In the genomic region with DNA sequence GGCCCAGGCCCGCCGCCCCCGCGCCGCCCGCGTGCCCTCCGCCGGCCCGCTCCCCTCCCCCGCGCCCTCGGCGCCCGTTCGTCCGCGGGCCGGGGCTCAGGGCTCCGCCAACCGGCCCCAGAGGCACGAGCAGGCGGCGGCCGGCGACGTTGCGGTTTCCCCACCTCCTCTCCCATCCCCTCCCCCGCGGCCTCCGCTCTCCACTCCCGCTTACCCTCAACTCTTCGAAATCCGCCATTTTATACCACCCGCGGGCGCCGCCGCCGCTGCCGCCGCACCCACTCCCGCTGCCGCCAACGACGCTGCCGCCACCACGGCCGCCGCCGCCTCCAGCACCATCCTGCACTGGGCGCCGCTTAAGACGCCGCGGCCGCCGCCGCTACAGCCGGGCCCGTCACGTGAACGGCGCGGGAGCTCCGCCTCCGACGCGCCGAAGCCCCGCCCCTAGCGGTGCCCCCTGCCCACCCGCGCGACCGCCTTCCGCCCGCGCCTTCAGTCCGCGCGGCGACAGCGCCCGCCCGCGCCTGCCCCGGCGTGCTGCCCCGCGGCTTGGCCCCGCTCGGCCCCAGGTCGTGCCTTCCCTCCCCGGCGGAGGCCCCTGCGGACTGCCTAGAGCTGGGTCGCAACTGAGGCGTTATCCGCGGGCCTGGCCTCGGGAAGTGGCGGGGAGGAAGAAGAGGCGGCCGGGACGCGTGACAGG, we compare ENCODE assay signal across 8 cellular contexts. TPM values are rescaled to one million over a fixed set of nuclear protein-coding genes. Genes with fewer than 3 reads are reported as not detected.
A peak's percentile ranks its signal among the peaks of the same experiment; 100 is the strongest.
DNase-seq lines count a peak whose midpoint lies in the region; ATAC-seq and TF ChIP-seq lines count a peak whose summit lies in the region.

A gene with protein sequence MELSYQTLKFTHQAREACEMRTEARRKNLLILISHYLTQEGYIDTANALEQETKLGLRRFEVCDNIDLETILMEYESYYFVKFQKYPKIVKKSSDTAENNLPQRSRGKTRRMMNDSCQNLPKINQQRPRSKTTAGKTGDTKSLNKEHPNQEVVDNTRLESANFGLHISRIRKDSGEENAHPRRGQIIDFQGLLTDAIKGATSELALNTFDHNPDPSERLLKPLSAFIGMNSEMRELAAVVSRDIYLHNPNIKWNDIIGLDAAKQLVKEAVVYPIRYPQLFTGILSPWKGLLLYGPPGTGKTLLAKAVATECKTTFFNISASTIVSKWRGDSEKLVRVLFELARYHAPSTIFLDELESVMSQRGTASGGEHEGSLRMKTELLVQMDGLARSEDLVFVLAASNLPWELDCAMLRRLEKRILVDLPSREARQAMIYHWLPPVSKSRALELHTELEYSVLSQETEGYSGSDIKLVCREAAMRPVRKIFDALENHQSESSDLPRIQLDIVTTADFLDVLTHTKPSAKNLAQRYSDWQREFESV (plus strand): TSS at position 495 of the 700 bp plus-strand sequence. CDS start 29,271 bp downstream, outside the sequence.
A gene with protein sequence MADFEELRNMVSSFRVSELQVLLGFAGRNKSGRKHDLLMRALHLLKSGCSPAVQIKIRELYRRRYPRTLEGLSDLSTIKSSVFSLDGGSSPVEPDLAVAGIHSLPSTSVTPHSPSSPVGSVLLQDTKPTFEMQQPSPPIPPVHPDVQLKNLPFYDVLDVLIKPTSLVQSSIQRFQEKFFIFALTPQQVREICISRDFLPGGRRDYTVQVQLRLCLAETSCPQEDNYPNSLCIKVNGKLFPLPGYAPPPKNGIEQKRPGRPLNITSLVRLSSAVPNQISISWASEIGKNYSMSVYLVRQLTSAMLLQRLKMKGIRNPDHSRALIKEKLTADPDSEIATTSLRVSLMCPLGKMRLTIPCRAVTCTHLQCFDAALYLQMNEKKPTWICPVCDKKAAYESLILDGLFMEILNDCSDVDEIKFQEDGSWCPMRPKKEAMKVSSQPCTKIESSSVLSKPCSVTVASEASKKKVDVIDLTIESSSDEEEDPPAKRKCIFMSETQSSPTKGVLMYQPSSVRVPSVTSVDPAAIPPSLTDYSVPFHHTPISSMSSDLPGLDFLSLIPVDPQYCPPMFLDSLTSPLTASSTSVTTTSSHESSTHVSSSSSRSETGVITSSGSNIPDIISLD (minus strand): TSS at position 400 of the 700 bp plus-strand sequence. CDS start 162 bp downstream, at position 238.

- H3K4me3 ChIP-seq in GM12865 (ENCODE audit: low read depth, low read length) (peak within 1 kb of the TSS; percentile 94), right atrium auricular region (peak within 1 kb of the TSS; percentile 81 to 88), urinary bladder (ENCODE audit: low read depth, low read length) (peak within 1 kb of the TSS; percentile 98)

- no peaks in the 10 kb centered on the region for H3K27me3 ChIP-seq in right atrium auricular region

- no peaks in the 10 kb centered on the region for H3K36me3 ChIP-seq in right atrium auricular region
- no peaks in the 10 kb centered on the region for H3K36me3 ChIP-seq in urinary bladder (ENCODE audit: insufficient read depth)

- peak within 1 kb of the TSS; percentile 90 for H3K4me3 Mint-ChIP-seq in T-helper 1 cell treated with Interleukin-12 subunit alpha and Interleukin-12 subunit beta and Interleukin-4 antibody, amounts not matched to agents 30 μg/mL and 1 μg/mL, for 36 hours

- peaks cover 34% of the 10 kb centered on the region for H3K4me1 Mint-ChIP-seq in T-helper 1 cell treated with Interleukin-12 subunit alpha and Interleukin-12 subunit beta and Interleukin-4 antibody, amounts not matched to agents 30 μg/mL and 1 μg/mL, for 36 hours (ENCODE audit: low read depth)

- H3K27ac ChIP-seq in right atrium auricular region (peak within 1 kb of the TSS; percentile 88 to 90), urinary bladder (ENCODE audit: low read depth) (peak within 1 kb of the TSS; percentile 90)

- peaks cover 5% of the 10 kb centered on the region for H3K36me3 Mint-ChIP-seq in T-helper 1 cell treated with Interleukin-12 subunit alpha and Interleukin-12 subunit beta and Interleukin-4 antibody, amounts not matched to agents 30 μg/mL and 1 μg/mL, for 36 hours (ENCODE audit: low read depth)

- H3K4me1 ChIP-seq in right atrium auricular region (peaks cover 0 to 32% of the 10 kb centered on the region in 2 donors), urinary bladder (ENCODE audit: insufficient read depth) (no peaks in the 10 kb centered on the region)

- peaks cover 3% of the 10 kb centered on the region for H3K27me3 Mint-ChIP-seq in T-helper 1 cell treated with Interleukin-12 subunit alpha and Interleukin-12 subunit beta and Interleukin-4 antibody, amounts not matched to agents 30 μg/mL and 1 μg/mL, for 36 hours (ENCODE audit: low read depth)

- H3K9me3 ChIP-seq in right atrium auricular region = no peaks in the 10 kb centered on the region

- peak; percentile 84 for ATAC-seq in HG02571 (IDR thresholded peaks at IDR 0.05; ENCODE audit: unreplicated experiment)

- under 1% methylated on average over 107 of the region's 107 CpGs for WGBS in urinary bladder

- peak; percentile 92 for DNase-seq in GM12865 (ENCODE audit: low read depth)
- peak; percentile 48 for DNase-seq in NCI-H1048 (lab: John Stamatoyannopoulos, UW)
- peak in 55 of 56 donors; percentile 20 to 87 (median 67) for DNase-seq in amygdala (lab: John Stamatoyannopoulos, UW)
- peak; percentile 69 for DNase-seq in right atrium auricular region (ENCODE audit: low spot score)
- DNase-seq in pulmonary artery endothelial cell (ENCODE audit: low read depth, low spot score) = peak; percentile 22

- H3K9me3 Mint-ChIP-seq in T-helper 1 cell treated with Interleukin-12 subunit alpha and Interleukin-12 subunit beta and Interleukin-4 antibody, amounts not matched to agents 30 μg/mL and 1 μg/mL, for 36 hours = no peaks in the 10 kb centered on the region

- peak within 1 kb of the TSS; percentile 87 for H3K27ac Mint-ChIP-seq in T-helper 1 cell treated with Interleukin-12 subunit alpha and Interleukin-12 subunit beta and Interleukin-4 antibody, amounts not matched to agents 30 μg/mL and 1 μg/mL, for 36 hours

- TF ChIP-seq CTCF in GM12865 (IDR thresholded peaks at IDR 0.05; ENCODE audit: insufficient read depth, low read depth, low read length, missing control alignments) (no peak), right atrium auricular region (IDR thresholded peaks at IDR 0.05) (no peak)

RNA-seq across cellular contexts. Expression of the first gene that starts in this region (rescaled TPM):
- total RNA-seq in right atrium auricular region = 1 to 10 TPM; 2.2 to 3.7 TPM
- total RNA-seq in pulmonary artery endothelial cell = 0.33 and 0.63 TPM in 2 replicates
- total RNA-seq in urinary bladder = 4.4 TPM
- polyA plus RNA-seq in urinary bladder = 1.8 TPM

RNA-seq across cellular contexts. Expression of the second gene that starts in this region (rescaled TPM):
- 10 to 100 TPM; 14.3 to 14.9 TPM for total RNA-seq in right atrium auricular region
- 12.7 and 17.2 TPM in 2 replicates for total RNA-seq in pulmonary artery endothelial cell
- 75.4 TPM for total RNA-seq in urinary bladder
- 9.6 TPM for polyA plus RNA-seq in urinary bladder

Comparison
In these comparisons a context has a peak if more than half of its experiments do, and no peak if none do; other contexts are left out.
1. Peak in every context shown above with its lines: DNase-seq, ATAC-seq, H3K4me3 ChIP-seq and H3K27ac ChIP-seq.
2. DNase-seq: peak in every context shown above with its lines; median percentile 92 in GM12865; 69 in right atrium auricular region; 67 in amygdala; 48 in NCI-H1048; 22 in pulmonary artery endothelial cell.